Comparison of ENCODE assay signal across 8 cellular contexts in genomic region chr12:14774944-14775651, GRCh38. TPM values are rescaled to one million over a fixed set of nuclear protein-coding genes. Genes with fewer than 3 reads are reported as not detected.
A peak's percentile ranks its signal among the peaks of the same experiment; 100 is the strongest.
DNase-seq lines count a peak whose midpoint lies in the region; ATAC-seq and TF ChIP-seq lines count a peak whose summit lies in the region.

No MANE protein-coding gene starts in this region.

- TF ChIP-seq POLR2A in NB4 (IDR thresholded peaks at IDR 0.05; ENCODE audit: extremely low read depth, insufficient read length): no peak

- ATAC-seq in aorta (ENCODE audit: low FRiP score) (peak; percentile 63), GM19455 (IDR thresholded peaks at IDR 0.05; ENCODE audit: unreplicated experiment) (no peak)

- H3K9me3 Mint-ChIP-seq in Caco-2 (ENCODE audit: unreplicated experiment) (no peaks in the 10 kb centered on the region), nephron progenitor cell (peaks cover 4% of the 10 kb centered on the region)

- peak overlapping the region; percentile 87 to 95 for H3K27ac ChIP-seq in aorta (ENCODE audit: low read depth in 1 of 2, low read length in 2 of 2)

- H3K27me3 Mint-ChIP-seq in Caco-2 (ENCODE audit: insufficient read depth, unreplicated experiment): no peaks in the 10 kb centered on the region
- H3K27me3 Mint-ChIP-seq in nephron progenitor cell (ENCODE audit: low read depth, poor library complexity): peaks cover 6% of the 10 kb centered on the region

- 1% methylated on average over 33 of the region's 33 CpGs for WGBS in aorta, 2 donors

- H3K27me3 ChIP-seq in Caco-2 (replicated peaks; ENCODE audit: control insufficient read depth, insufficient read depth, low read length) (no peaks in the 10 kb centered on the region), aorta (ENCODE audit: control insufficient read depth in 1 of 2, insufficient read depth in 2 of 2, low read length in 1 of 2) (no peaks in the 10 kb centered on the region)

- BruUV-seq in Caco-2 (replicated peaks; lab: Mats Ljungman, UMichigan): no TSS peak

- H3K9me3 ChIP-seq in Caco-2 (peaks cover 3% of the 10 kb centered on the region), aorta (ENCODE audit: control insufficient read depth, low read length) (no peaks in the 10 kb centered on the region)

- H3K4me3 ChIP-seq in Caco-2 (ENCODE audit: low read depth, low read length) (peak overlapping the region; percentile 67), NB4 (ENCODE audit: low read depth, low read length) (peak overlapping the region; percentile 73), fibroblast of villous mesenchyme (ENCODE audit: low read depth, low read length) (peak overlapping the region; percentile 84), aorta (ENCODE audit: low read length in 2 of 2) (peak overlapping the region; percentile 45 to 86)

- H3K27ac Mint-ChIP-seq in Caco-2 (ENCODE audit: unreplicated experiment) (peak overlapping the region; percentile 97), nephron progenitor cell (peak overlapping the region; percentile 99)

- H3K36me3 Mint-ChIP-seq in Caco-2 (ENCODE audit: insufficient read depth, unreplicated experiment) (peaks cover 51% of the 10 kb centered on the region), nephron progenitor cell (ENCODE audit: low read depth) (no peaks in the 10 kb centered on the region)

- H3K36me3 ChIP-seq in Caco-2 (ENCODE audit: control insufficient read depth, insufficient read depth, low read length) (no peaks in the 10 kb centered on the region), aorta (ENCODE audit: control insufficient read depth in 1 of 2, insufficient read depth in 2 of 2, low read length in 1 of 2) (no peaks in the 10 kb centered on the region)

- intact Hi-C loops in Caco-2 (cut with micrococcal nuclease; ENCODE audit: unreplicated experiment): loop anchor here (2.0 to 5.0 kb wide), 2 partner anchors 68 to 263 kb away; partner anchors contain the start of gene ART4
- intact Hi-C loops in aorta (cut with DNase I): loop anchor here (2.0 to 10.0 kb wide), 3 partner anchors 28 to 1880 kb away; partner anchors contain the start of genes ART4 (in 1 of the 2), C12orf60 (in 1 of the 2), GPRC5A (in 1 of the 2) and WBP11 (in 1 of the 2)

- POLR2A ChIA-PET in Caco-2 (lab: Charles Lee): interaction anchor here (1.7 to 2.8 kb wide), 2 partner anchors 25 to 28 kb away, joined by 8 to 24 read pairs; partner anchors contain the start of genes C12orf60 and WBP11

- H3K4me1 Mint-ChIP-seq in Caco-2 (ENCODE audit: low read depth, unreplicated experiment) (peaks cover 46% of the 10 kb centered on the region), nephron progenitor cell (peaks cover 58% of the 10 kb centered on the region)

- peaks cover 30% of the 10 kb centered on the region for H3K4me1 ChIP-seq in Caco-2
- H3K4me1 ChIP-seq in aorta (ENCODE audit: control insufficient read depth in 1 of 2, insufficient read depth in 2 of 2, low read length in 2 of 2): peaks cover 0 to 2% of the 10 kb centered on the region in 2 donors

- CTCF ChIA-PET in Caco-2 (lab: Charles Lee): interaction anchor here (1.2 kb wide), 1 partner anchor 35 kb away, joined by 4 read pairs; no protein-coding TSS in a partner anchor

- TF ChIP-seq CTCF in Caco-2 (IDR thresholded peaks at IDR 0.05; ENCODE audit: insufficient read depth in 1 of 2, low read depth in 1 of 2, low read length in 1 of 2, severe bottlenecking in 1 of 2, unreplicated experiment in 1 of 2): no peak
- peak; percentile 2 for TF ChIP-seq CTCF in NB4 (IDR thresholded peaks at IDR 0.05; ENCODE audit: low read depth, low read length)
- no peak for TF ChIP-seq CTCF in fibroblast of villous mesenchyme (IDR thresholded peaks at IDR 0.05; ENCODE audit: insufficient read depth, low read depth, low read length)
- TF ChIP-seq CTCF in nephron progenitor cell (IDR thresholded peaks at IDR 0.05): no peak

- H3K4me3 Mint-ChIP-seq in Caco-2 (ENCODE audit: unreplicated experiment): peak overlapping the region; percentile 93
- peak overlapping the region; percentile 99 for H3K4me3 Mint-ChIP-seq in nephron progenitor cell

- peak; percentile 59 to 61 for DNase-seq in Caco-2
- DNase-seq in NB4 (ENCODE audit: low read depth): peak; percentile 71
- DNase-seq in activated effector memory CD4-positive, alpha-beta T cell treated with Interleukin-2 at 50 U/mL for 16 hours: peak; percentile 26
- peak; percentile 80 for DNase-seq in fibroblast of villous mesenchyme (ENCODE audit: low read depth)
- DNase-seq in nephron progenitor cell: peak; percentile 55
- peak; percentile 73 to 82 for DNase-seq in aorta
- no peak for DNase-seq in NCI-H748 treated with DMSO at 0.1 percent for 48 hours (lab: John Stamatoyannopoulos, UW)

RNA-seq across cellular contexts. Expression of gene WBP11, which starts 28.2 kb away (rescaled TPM):
- 159 and 184 TPM in 2 replicates for total RNA-seq in Caco-2 (2022)
- 11.0 and 15.5 TPM in 2 replicates for total RNA-seq in fibroblast of villous mesenchyme
- 10 to 100 TPM; 43.2 to 44.7 TPM for total RNA-seq in aorta
- polyA plus RNA-seq in aorta: 10 to 100 TPM; 16.9 TPM

RNA-seq across cellular contexts. Expression of gene C12orf60, which starts 28.4 kb away (rescaled TPM):
- total RNA-seq in Caco-2 (2022) (1.8 and 2.8 TPM in 2 replicates), fibroblast of villous mesenchyme (0.32 and 0.86 TPM in 2 replicates), aorta (1 to 10 TPM in 1 of 2 donors, under 1 TPM in 1; 0.91 to 1.1 TPM)
- 1 to 10 TPM in 1 of 2 donors, under 1 TPM in 1; 0.56 to 1.9 TPM for polyA plus RNA-seq in aorta

RNA-seq across cellular contexts. Expression of gene SMCO3, which starts 38.9 kb away (rescaled TPM):
- total RNA-seq in Caco-2 (2022) (not detected in 2 replicates), fibroblast of villous mesenchyme (under 0.01 and 0.32 TPM in 2 replicates), aorta (1 to 10 TPM in 1 of 2 donors, under 1 TPM in 1; 0.26 to 1.0 TPM)
- polyA plus RNA-seq in aorta: 1 to 10 TPM in 1 of 2 donors, under 1 TPM in 1; 0.88 to 3.0 TPM
